10 cellular contexts compared by ENCODE assay signal in genomic region chr4:48898733-48899431, GRCh38. TPM values are rescaled to one million over a fixed set of nuclear protein-coding genes. Genes with fewer than 3 reads are reported as not detected.
DNase-seq lines count a peak whose midpoint lies in the region; ATAC-seq and TF ChIP-seq lines count a peak whose summit lies in the region.
"Had no signal": no experiment of that assay in that cellular context is flagged by ENCODE, and none has a peak within 500 bp of the region (broad histone marks: within the 10 kb centered on the region; RNA-seq: fewer than 3 reads in every experiment).

No MANE protein-coding gene starts in this region.

- H3K4me3 ChIP-seq in parathyroid adenoma (ENCODE audit: low read depth, low read length) (no peak overlapping the region), esophagus muscularis mucosa (no peak overlapping the region)
- H3K4me3 ChIP-seq: skin epidermis had no signal

- TF ChIP-seq POLR2A in esophagus muscularis mucosa (IDR thresholded peaks at IDR 0.05; ENCODE audit: low read depth), result no peak

- peak; percentile 73 for ATAC-seq in HG03103 (IDR thresholded peaks at IDR 0.05; ENCODE audit: low read depth, unreplicated experiment)

- intact Hi-C loops in activated CD4-positive, alpha-beta T cell treated with anti-CD3 and anti-CD28 coated beads, Interleukin-2, amount 10 ng/mL, durations not matched to agents 24 days and 14 days (cut with micrococcal nuclease), result loop anchor here (1.0 kb wide), 1 partner anchor 10 kb away; no protein-coding TSS in a partner anchor
- intact Hi-C loops in esophagus muscularis mucosa (cut with DNase I), result no loop called here

- 84% methylated on average over 5 of the region's 5 CpGs for WGBS in esophagus muscularis mucosa

- H3K4me1 Mint-ChIP-seq in activated CD4-positive, alpha-beta T cell treated with anti-CD3 and anti-CD28 coated beads, Interleukin-2, amount 10 ng/mL, durations not matched to agents 24 days and 14 days, result peaks cover 34% of the 10 kb centered on the region
- peaks cover 41% of the 10 kb centered on the region for H3K4me1 Mint-ChIP-seq in T-helper 1 cell treated with Interleukin-12 subunit alpha and Interleukin-12 subunit beta and Interleukin-4 antibody, amounts not matched to agents 30 μg/mL and 1 μg/mL, for 36 hours (ENCODE audit: low read depth)

- TF ChIP-seq EP300 in esophagus muscularis mucosa (IDR thresholded peaks at IDR 0.05), result no peak

- H3K27me3 ChIP-seq in parathyroid adenoma (ENCODE audit: control insufficient read depth, insufficient read depth, low read length) (no peaks in the 10 kb centered on the region), esophagus muscularis mucosa (no peaks in the 10 kb centered on the region)

- no peaks in the 10 kb centered on the region for H3K9me3 Mint-ChIP-seq in activated CD4-positive, alpha-beta T cell treated with anti-CD3 and anti-CD28 coated beads, Interleukin-2, amount 10 ng/mL, durations not matched to agents 24 days and 14 days
- no peaks in the 10 kb centered on the region for H3K9me3 Mint-ChIP-seq in T-helper 1 cell treated with Interleukin-12 subunit alpha and Interleukin-12 subunit beta and Interleukin-4 antibody, amounts not matched to agents 30 μg/mL and 1 μg/mL, for 36 hours
- H3K9me3 Mint-ChIP-seq: IgD-negative memory B cell had no signal

- peak overlapping the region; percentile 21 for H3K4me2 ChIP-seq in parathyroid adenoma (ENCODE audit: low read length)

- H3K27ac Mint-ChIP-seq in activated CD4-positive, alpha-beta T cell treated with anti-CD3 and anti-CD28 coated beads, Interleukin-2, amount 10 ng/mL, durations not matched to agents 24 days and 14 days, result peak overlapping the region; percentile 84
- peak overlapping the region; percentile 70 for H3K27ac Mint-ChIP-seq in T-helper 1 cell treated with Interleukin-12 subunit alpha and Interleukin-12 subunit beta and Interleukin-4 antibody, amounts not matched to agents 30 μg/mL and 1 μg/mL, for 36 hours

- peaks cover 63% of the 10 kb centered on the region for H3K36me3 Mint-ChIP-seq in activated CD4-positive, alpha-beta T cell treated with anti-CD3 and anti-CD28 coated beads, Interleukin-2, amount 10 ng/mL, durations not matched to agents 24 days and 14 days (ENCODE audit: low read depth)
- H3K36me3 Mint-ChIP-seq in T-helper 1 cell treated with Interleukin-12 subunit alpha and Interleukin-12 subunit beta and Interleukin-4 antibody, amounts not matched to agents 30 μg/mL and 1 μg/mL, for 36 hours (ENCODE audit: low read depth), result peaks cover 71% of the 10 kb centered on the region

- no peak overlapping the region for H3K9ac ChIP-seq in parathyroid adenoma

- no peak for TF ChIP-seq CTCF in parathyroid adenoma (IDR thresholded peaks at IDR 0.05)
- TF ChIP-seq CTCF in esophagus muscularis mucosa (IDR thresholded peaks at IDR 0.05), result no peak

- H3K27ac ChIP-seq in parathyroid adenoma (no peak overlapping the region), esophagus muscularis mucosa (replicated peaks in 1 of 4) (no peak overlapping the region)
- H3K27ac ChIP-seq: skin epidermis had no signal

- no peaks in the 10 kb centered on the region for H3K9me3 ChIP-seq in parathyroid adenoma (ENCODE audit: control insufficient read depth, low read length)
- no peaks in the 10 kb centered on the region for H3K9me3 ChIP-seq in esophagus muscularis mucosa

- peak overlapping the region; percentile 57 for H3K4me3 Mint-ChIP-seq in activated CD4-positive, alpha-beta T cell treated with anti-CD3 and anti-CD28 coated beads, Interleukin-2, amount 10 ng/mL, durations not matched to agents 24 days and 14 days
- H3K4me3 Mint-ChIP-seq in T-helper 1 cell treated with Interleukin-12 subunit alpha and Interleukin-12 subunit beta and Interleukin-4 antibody, amounts not matched to agents 30 μg/mL and 1 μg/mL, for 36 hours, result peak overlapping the region; percentile 56
- H3K4me3 Mint-ChIP-seq: IgD-negative memory B cell had no signal

- H3K36me3 ChIP-seq in parathyroid adenoma (ENCODE audit: control insufficient read depth, insufficient read depth, low read length) (no peaks in the 10 kb centered on the region), esophagus muscularis mucosa (peaks cover 0 to 28% (median 14%) of the 10 kb centered on the region in 4 donors)

- H3K27me3 Mint-ChIP-seq in activated CD4-positive, alpha-beta T cell treated with anti-CD3 and anti-CD28 coated beads, Interleukin-2, amount 10 ng/mL, durations not matched to agents 24 days and 14 days, result no peaks in the 10 kb centered on the region
- no peaks in the 10 kb centered on the region for H3K27me3 Mint-ChIP-seq in T-helper 1 cell treated with Interleukin-12 subunit alpha and Interleukin-12 subunit beta and Interleukin-4 antibody, amounts not matched to agents 30 μg/mL and 1 μg/mL, for 36 hours (ENCODE audit: low read depth)
- H3K27me3 Mint-ChIP-seq: IgD-negative memory B cell had no signal

- H2AFZ ChIP-seq in parathyroid adenoma, result no peak overlapping the region

- DNase-seq in activated CD4-positive, alpha-beta T cell treated with anti-CD3 and anti-CD28 coated beads, Interleukin-2, amount 10 ng/mL, durations not matched to agents 24 days and 14 days, result no peak
- DNase-seq in activated CD4-positive, alpha-beta T cell treated with anti-CD3 and anti-CD28 coated beads, Interleukin-2, amount 50 U/mL, for 1 hour, result no peak
- DNase-seq in esophagus muscularis mucosa (ENCODE audit: extremely low spot score) (no peak), activated gamma-delta T cell (lab: John Stamatoyannopoulos, UW) (no peak), germinal center (ENCODE audit: low spot score) (no peak)

- no peaks in the 10 kb centered on the region for H3K79me2 ChIP-seq in parathyroid adenoma

- peaks cover 3% of the 10 kb centered on the region for H3K4me1 ChIP-seq in parathyroid adenoma
- H3K4me1 ChIP-seq in esophagus muscularis mucosa, result peaks cover 0 to 4% (median 0%) of the 10 kb centered on the region in 4 donors

RNA-seq across cellular contexts. Expression of gene OCIAD2, which starts 7.7 kb away (rescaled TPM):
- total RNA-seq in activated CD4-positive, alpha-beta T cell treated with anti-CD3 and anti-CD28 coated beads, Interleukin-2, amount 10 ng/mL, durations not matched to agents 24 days and 14 days, result 54.1 and 65.3 TPM in 2 replicates
- total RNA-seq in esophagus muscularis mucosa, result 1 to 10 TPM; 3.3 to 9.5 (median 7.9) TPM
